ENCODE assay signal across 8 cellular contexts in genomic region chr17:17663160-17664072, GRCh38. TPM values are rescaled to one million over a fixed set of nuclear protein-coding genes. Genes with fewer than 3 reads are reported as not detected.
DNase-seq lines count a peak whose midpoint lies in the region; ATAC-seq and TF ChIP-seq lines count a peak whose summit lies in the region.

No MANE protein-coding gene starts in this region.

- peaks cover 4 to 23% (median 14%) of the 10 kb centered on the region in 4 donors for H3K4me1 Mint-ChIP-seq in naive thymus-derived CD8-positive, alpha-beta T cell

- TF ChIP-seq CTCF in dorsolateral prefrontal cortex (IDR thresholded peaks at IDR 0.05 in 54 of 56, conservative IDR thresholded peaks at IDR 0.05 in 2 of 56; ENCODE audit: low read depth in 1 of 56, partially characterized antibody in 56 of 56): no peak

- POLR2A ChIA-PET in naive thymus-derived CD8-positive, alpha-beta T cell (lab: Charles Lee): interaction anchor here (0.5 to 1.4 kb wide), 5 partner anchors 9 to 1947 kb away, joined by 3 to 4 read pairs (median 3); no protein-coding TSS in a partner anchor

- DNase-seq in NCI-H2171 (lab: John Stamatoyannopoulos, UW) (peak; percentile 76), dorsolateral prefrontal cortex (peak in 9 of 10 donors; percentile 29 to 91 (median 76)), COR-L47 (lab: John Stamatoyannopoulos, UW) (no peak)
- DNase-seq in activated CD4-positive, alpha-beta T cell treated with anti-CD3 and anti-CD28 coated beads, Interleukin-2, amount 50 U/mL, for 24 hours (ENCODE audit: low read depth in 1 of 2, low spot score in 1 of 2): peak; percentile 25 to 60
- peak; percentile 55 to 90 (median 74) for DNase-seq in naive thymus-derived CD8-positive, alpha-beta T cell
- peak; percentile 80 for DNase-seq in stimulated activated naive CD8-positive, alpha-beta T cell treated with anti-CD3 and anti-CD28 coated beads, Interleukin-15, Interleukin-2, amounts not matched to agents 100 U/mL and 50 U/mL, for 24 hours

- H3K9me3 Mint-ChIP-seq in naive thymus-derived CD8-positive, alpha-beta T cell: peaks cover 0 to 16% (median 10%) of the 10 kb centered on the region in 9 donors

- H3K27me3 Mint-ChIP-seq in naive thymus-derived CD8-positive, alpha-beta T cell: no peaks in the 10 kb centered on the region

- intact Hi-C loops in dorsolateral prefrontal cortex (cut with DNase I): no loop called here

- ATAC-seq in GM18505 (IDR thresholded peaks at IDR 0.05; ENCODE audit: unreplicated experiment) (peak; percentile 75), HG02588 (IDR thresholded peaks at IDR 0.05; ENCODE audit: unreplicated experiment) (peak; percentile 68)
- ATAC-seq in naive thymus-derived CD8-positive, alpha-beta T cell: peak; percentile 97
- ATAC-seq in stimulated activated naive CD8-positive, alpha-beta T cell treated with anti-CD3 and anti-CD28 coated beads, Interleukin-15, Interleukin-2, amounts not matched to agents 100 U/mL and 50 U/mL, for 24 hours: peak; percentile 99

- H3K27me3 ChIP-seq in dorsolateral prefrontal cortex: no peaks in the 10 kb centered on the region

- peak; percentile 38 for TF ChIP-seq POLR2A in GM18505 (IDR thresholded peaks at IDR 0.05; ENCODE audit: borderline replicate concordance, extremely low read depth, insufficient read depth, insufficient read length)

- H3K36me3 Mint-ChIP-seq in naive thymus-derived CD8-positive, alpha-beta T cell: peaks cover 0 to 11% (median 4%) of the 10 kb centered on the region in 3 donors

- H3K27ac ChIP-seq in dorsolateral prefrontal cortex: peak overlapping the region in 2 of 59 donors; percentile 4 to 22

- H3K27ac Mint-ChIP-seq in naive thymus-derived CD8-positive, alpha-beta T cell: peak overlapping the region; percentile 61 to 93 (median 90)

- peak overlapping the region in 2 of 59 donors; percentile 5 to 17 for H3K4me3 ChIP-seq in dorsolateral prefrontal cortex

- H3K4me3 Mint-ChIP-seq in naive thymus-derived CD8-positive, alpha-beta T cell: peak overlapping the region; percentile 4 to 79 (median 47)

RNA-seq across cellular contexts. Expression of gene RAI1, which starts 17.8 kb away (rescaled TPM):
- 10 to 100 TPM; 36.4 to 86.1 (median 56.3) TPM for total RNA-seq in dorsolateral prefrontal cortex
- 10 to 100 TPM; 33.8 to 35.2 TPM for total RNA-seq in naive thymus-derived CD8-positive, alpha-beta T cell
- polyA plus RNA-seq in naive thymus-derived CD8-positive, alpha-beta T cell: 1 to 10 TPM; 1.5 to 4.0 (median 2.3) TPM
